Comparison of ENCODE assay signal across 13 cellular contexts in the genomic region with DNA sequence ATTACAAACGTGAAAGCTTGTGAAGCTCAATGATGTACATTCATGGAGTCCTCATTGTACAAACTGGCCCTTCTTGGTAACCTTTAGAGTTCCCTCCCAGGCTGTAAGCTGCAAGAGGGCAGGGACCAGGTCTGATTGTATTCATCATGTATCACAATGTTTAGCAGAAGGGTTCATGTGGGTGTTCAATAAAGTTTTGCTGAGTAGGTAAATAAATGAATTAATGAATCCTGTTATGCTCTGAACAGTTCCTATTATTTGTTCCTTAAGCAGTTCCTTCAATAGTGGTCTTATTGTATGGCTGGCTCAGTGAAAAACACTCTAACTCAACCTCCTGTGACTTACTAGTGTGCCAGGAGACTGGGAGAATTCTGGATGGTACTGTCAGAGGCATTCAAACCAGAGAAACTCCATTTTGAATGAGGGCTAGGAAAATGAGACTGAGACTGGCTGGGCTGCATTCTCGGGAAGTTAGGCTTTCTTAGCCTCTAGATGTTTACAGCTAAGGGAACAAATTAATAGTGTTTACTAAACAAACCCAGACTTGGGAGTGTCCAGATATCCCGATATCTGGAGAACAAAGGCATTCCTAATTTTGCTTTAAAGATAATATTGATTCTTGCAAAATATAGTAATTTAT. TPM values are rescaled to one million over a fixed set of nuclear protein-coding genes. Genes with fewer than 3 reads are reported as not detected.
DNase-seq lines count a peak whose midpoint lies in the region; TF ChIP-seq lines count a peak whose summit lies in the region.
"Had no signal": no experiment of that assay in that cellular context is flagged by ENCODE, and none has a peak within 500 bp of the region (broad histone marks: within the 10 kb centered on the region; RNA-seq: fewer than 3 reads in every experiment).

No MANE protein-coding gene starts in this region.

- POLR2A ChIA-PET in A673 (lab: Charles Lee; ENCODE audit: low non-redundant PET) = no interaction called here
- POLR2A ChIA-PET in CD8-positive, alpha-beta memory T cell (lab: Charles Lee) = interaction anchor here (2.4 kb wide), 1 partner anchor 22 kb away, joined by 33 read pairs; no protein-coding TSS in a partner anchor
- POLR2A ChIA-PET in activated CD4-positive, alpha-beta memory T cell treated with anti-CD3 and anti-CD28 coated beads for 36 hours (lab: Charles Lee) = interaction anchor here (2.5 to 5.1 kb wide), 3 partner anchors 13 to 21 kb away, joined by 15 to 70 read pairs (median 17); no protein-coding TSS in a partner anchor

- peaks cover 34 to 55% (median 51%) of the 10 kb centered on the region in 3 donors for H3K4me1 Mint-ChIP-seq in CD8-positive, alpha-beta memory T cell
- peaks cover 39% of the 10 kb centered on the region for H3K4me1 Mint-ChIP-seq in activated CD4-positive, alpha-beta memory T cell treated with anti-CD3 and anti-CD28 coated beads for 36 hours (ENCODE audit: low read depth)

- no peaks in the 10 kb centered on the region for H3K9me3 Mint-ChIP-seq in CD8-positive, alpha-beta memory T cell
- H3K9me3 Mint-ChIP-seq in activated CD4-positive, alpha-beta memory T cell treated with anti-CD3 and anti-CD28 coated beads for 36 hours = no peaks in the 10 kb centered on the region

- peaks cover 0 to 7% (median 0%) of the 10 kb centered on the region in 3 donors for H3K36me3 Mint-ChIP-seq in CD8-positive, alpha-beta memory T cell
- H3K36me3 Mint-ChIP-seq in activated CD4-positive, alpha-beta memory T cell treated with anti-CD3 and anti-CD28 coated beads for 36 hours = no peaks in the 10 kb centered on the region

- BruUV-seq in A673 (replicated peaks; lab: Mats Ljungman, UMichigan) = no TSS peak

- intact Hi-C loops in A673 (cut with micrococcal nuclease; ENCODE audit: unreplicated experiment) = loop anchor here (2.0 kb wide), 1 partner anchor 99 kb away; no protein-coding TSS in a partner anchor
- intact Hi-C loops in activated CD4-positive, alpha-beta memory T cell treated with anti-CD3 and anti-CD28 coated beads for 36 hours (cut with micrococcal nuclease) = loop anchor here (2.0 to 5.0 kb wide), 2 partner anchors 23 to 251 kb away; partner anchors contain the start of gene ACVR1C

- H3K27ac ChIP-seq in A673 (ENCODE audit: low read depth, low read length, poor library complexity, severe bottlenecking) (no peak overlapping the region), iPS-20b (ENCODE audit: low read length) (no peak overlapping the region)
- no peak overlapping the region for H3K27ac ChIP-seq in CD8-positive, alpha-beta memory T cell (ENCODE audit: low read depth, low read length)
- H3K27ac ChIP-seq: foreskin keratinocyte, HL-60, SJSA1 had no signal

- H3K9me3 ChIP-seq in A673 (ENCODE audit: low read depth, low read length, poor library complexity, severe bottlenecking) = no peaks in the 10 kb centered on the region
- H3K9me3 ChIP-seq in CD8-positive, alpha-beta memory T cell (ENCODE audit: low read length) = no peaks in the 10 kb centered on the region
- H3K9me3 ChIP-seq in iPS-20b (ENCODE audit: insufficient read depth, low read depth, low read length) = no peaks in the 10 kb centered on the region
- H3K9me3 ChIP-seq: SJSA1 had no signal

- no peaks in the 10 kb centered on the region for H3K36me3 ChIP-seq in A673 (ENCODE audit: insufficient read depth, low read length, poor library complexity, severe bottlenecking)
- H3K36me3 ChIP-seq in CD8-positive, alpha-beta memory T cell (ENCODE audit: insufficient read depth, low read length) = no peaks in the 10 kb centered on the region
- no peaks in the 10 kb centered on the region for H3K36me3 ChIP-seq in iPS-20b (ENCODE audit: insufficient read depth, low read depth, low read length)
- H3K36me3 ChIP-seq: SJSA1 had no signal

- no peaks in the 10 kb centered on the region for H3K27me3 ChIP-seq in A673 (replicated peaks; ENCODE audit: insufficient read depth, low read depth, low read length, poor library complexity)
- no peaks in the 10 kb centered on the region for H3K27me3 ChIP-seq in CD8-positive, alpha-beta memory T cell (ENCODE audit: insufficient read depth, low read length, poor library complexity, severe bottlenecking)
- H3K27me3 ChIP-seq in iPS-20b (ENCODE audit: insufficient read depth, low read length) = peaks cover 23% of the 10 kb centered on the region; the same call in 1 of the 2 replicates
- H3K27me3 ChIP-seq: foreskin keratinocyte, SJSA1 had no signal

- H3K4me3 Mint-ChIP-seq in CD8-positive, alpha-beta memory T cell = peak overlapping the region; percentile 83 to 87 (median 85)
- peak overlapping the region; percentile 75 for H3K4me3 Mint-ChIP-seq in activated CD4-positive, alpha-beta memory T cell treated with anti-CD3 and anti-CD28 coated beads for 36 hours

- CTCF ChIA-PET in A673 (lab: Charles Lee) = no interaction called here
- CTCF ChIA-PET in CD8-positive, alpha-beta memory T cell (lab: Charles Lee) = interaction anchor here (2.0 to 5.0 kb wide), 4 partner anchors 10 to 23 kb away, joined by 8 to 58 read pairs (median 18); no protein-coding TSS in a partner anchor
- CTCF ChIA-PET in activated CD4-positive, alpha-beta memory T cell treated with anti-CD3 and anti-CD28 coated beads for 36 hours (lab: Charles Lee) = interaction anchor here (1.0 to 3.3 kb wide), 6 partner anchors 15 to 157 kb away, joined by 3 to 47 read pairs (median 8); no protein-coding TSS in a partner anchor

- H3K27me3 Mint-ChIP-seq in CD8-positive, alpha-beta memory T cell = no peaks in the 10 kb centered on the region
- no peaks in the 10 kb centered on the region for H3K27me3 Mint-ChIP-seq in activated CD4-positive, alpha-beta memory T cell treated with anti-CD3 and anti-CD28 coated beads for 36 hours

- DNase-seq in A673 (ENCODE audit: low spot score) (no peak), EL (no peak), OCI-M2 (lab: John Stamatoyannopoulos, UW; ENCODE audit: unreplicated experiment) (no peak), DMS153 treated with DMSO at 0.1 percent for 48 hours (lab: John Stamatoyannopoulos, UW; ENCODE audit: unreplicated experiment) (no peak), ecto neural progenitor cell (ENCODE audit: low spot score) (no peak)
- DNase-seq in CD8-positive, alpha-beta memory T cell = no peak
- DNase-seq in activated CD4-positive, alpha-beta memory T cell treated with anti-CD3 and anti-CD28 coated beads for 36 hours = no peak
- DNase-seq: foreskin keratinocyte, Kasumi-1, NCI-H146 had no signal

- H3K27ac Mint-ChIP-seq in CD8-positive, alpha-beta memory T cell = peak overlapping the region in 5 of 8 donors; percentile 59 to 89 (median 81)
- H3K27ac Mint-ChIP-seq in activated CD4-positive, alpha-beta memory T cell treated with anti-CD3 and anti-CD28 coated beads for 36 hours = no peak overlapping the region

- no peak for TF ChIP-seq CTCF in A673 (conservative IDR thresholded peaks at IDR 0.05; ENCODE audit: low read depth, low read length)

- H3K4me1 ChIP-seq in A673 (ENCODE audit: insufficient read depth, low read length, poor library complexity, severe bottlenecking) (no peaks in the 10 kb centered on the region), iPS-20b (ENCODE audit: insufficient read depth, low read length) (peaks cover 7% of the 10 kb centered on the region; the same call in 1 of the 2 replicates)
- peaks cover 30% of the 10 kb centered on the region for H3K4me1 ChIP-seq in CD8-positive, alpha-beta memory T cell (ENCODE audit: insufficient read depth, low read length)

- H3K4me3 ChIP-seq in A673 (ENCODE audit: low read depth, low read length, poor library complexity, severe bottlenecking) (peak overlapping the region; percentile 85), iPS-20b (ENCODE audit: low read length) (0 out of 2 replicates have a peak overlapping the region, but pooled peaks have one; percentile 84)
- no peak overlapping the region for H3K4me3 ChIP-seq in CD8-positive, alpha-beta memory T cell (ENCODE audit: low read length)
- H3K4me3 ChIP-seq: SJSA1 had no signal

- H3K9ac ChIP-seq in iPS-20b (ENCODE audit: low read depth, low read length) = no peak overlapping the region

RNA-seq across cellular contexts. Expression of gene ACVR1, which starts 1.8 kb away (rescaled TPM):
- 17.1 and 18.3 TPM in 2 replicates for total RNA-seq in A673 (2021)
- total RNA-seq in CD8-positive, alpha-beta memory T cell = 10 to 100 TPM; 14.8 to 18.3 TPM
- 9.5 TPM for polyA plus RNA-seq in CD8-positive, alpha-beta memory T cell
- total RNA-seq in activated CD4-positive, alpha-beta memory T cell treated with anti-CD3 and anti-CD28 coated beads for 36 hours = 10 to 100 TPM; 24.8 to 25.0 TPM
